In the genomic region with DNA sequence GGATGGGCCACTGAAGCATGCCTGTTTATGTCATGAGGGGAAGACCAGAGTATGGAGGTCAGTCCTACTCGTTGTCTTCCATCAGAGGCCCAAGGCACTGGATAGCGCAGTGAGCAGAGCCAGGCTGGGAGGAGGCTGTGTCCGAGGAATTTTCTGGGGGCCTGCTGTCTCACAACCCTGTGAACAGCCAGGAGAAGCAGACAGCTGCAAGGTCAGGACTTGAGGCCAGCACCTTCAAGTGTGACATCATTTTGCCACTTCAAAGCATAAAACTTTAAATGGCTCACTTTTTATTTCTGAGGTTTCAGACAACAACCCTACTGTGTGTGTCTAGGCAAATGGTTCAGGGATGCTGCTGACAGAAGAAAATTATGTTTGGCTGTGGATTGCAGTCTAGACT, we compare ENCODE assay signal across 8 cellular contexts.
"Had no signal": no experiment of that assay in that cellular context is flagged by ENCODE, and none has a peak within 500 bp of the region (broad histone marks: within the 10 kb centered on the region; RNA-seq: fewer than 3 reads in every experiment).

No MANE protein-coding gene starts in this region.

- H3K36me3 ChIP-seq: HAP-1 had no signal

- H3K27ac Mint-ChIP-seq: HFFc6 had no signal

- FAIRE-seq: HTR-8/SVneo had no signal

- H3K9ac ChIP-seq: GM23248 had no signal

- H3K4me1 ChIP-seq: HAP-1 had no signal

- H3K4me3 Mint-ChIP-seq: HFFc6 had no signal

- H3K9me3 ChIP-seq: HAP-1 had no signal

- H3K9me3 Mint-ChIP-seq: HFFc6 had no signal

- H3K4me3 ChIP-seq: GM23248, HAP-1 had no signal

- ATAC-seq: HCT116 had no signal

- DNase-seq: GM23248, GOT3, H7, HFFc6, IMR-90 had no signal

- H2AFZ ChIP-seq: GM23248 had no signal

- H3K27ac ChIP-seq: GM23248 had no signal
